In the genomic region with DNA sequence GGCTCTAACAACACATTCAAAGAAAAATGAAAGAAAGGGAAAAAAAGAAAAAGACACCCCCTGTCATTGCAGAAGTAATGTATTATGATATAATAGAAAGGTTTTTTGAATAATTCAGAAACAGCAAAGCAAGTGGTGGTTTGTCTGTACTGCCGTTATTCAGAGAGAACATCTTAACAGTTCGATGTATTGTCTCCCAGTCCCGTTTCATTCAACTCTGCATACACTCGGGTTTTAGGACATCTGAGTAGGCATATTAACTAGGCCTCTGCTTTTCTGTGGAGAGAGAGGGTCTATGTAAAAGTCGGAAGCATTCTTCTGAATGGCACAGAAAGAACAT, we compare ENCODE assay signal across 17 cellular contexts.
DNase-seq lines count a peak whose midpoint lies in the region; ATAC-seq and TF ChIP-seq lines count a peak whose summit lies in the region.
"Had no signal": no experiment of that assay in that cellular context is flagged by ENCODE, and none has a peak within 500 bp of the region (broad histone marks: within the 10 kb centered on the region; RNA-seq: fewer than 3 reads in every experiment).

No MANE protein-coding gene starts in this region.

- no peaks in the 10 kb centered on the region for H3K9me3 Mint-ChIP-seq in neural crest cell
- H3K9me3 Mint-ChIP-seq: activated CD4-positive, alpha-beta memory T cell treated with anti-CD3 and anti-CD28 coated beads, Interleukin-2, amount 10 ng/mL, durations not matched to agents 7 days and 5 days; stimulated activated effector memory CD8-positive, alpha-beta T cell treated with anti-CD3 and anti-CD28 coated beads, Interleukin-12 subunit alpha, Interleukin-12 subunit beta, amount 100 ng/mL, for 72 hours had no signal

- ATAC-seq in upper lobe of right lung, result no peak
- ATAC-seq: stimulated activated effector memory CD8-positive, alpha-beta T cell treated with anti-CD3 and anti-CD28 coated beads, Interleukin-12 subunit alpha, Interleukin-12 subunit beta, amount 100 ng/mL, for 72 hours had no signal

- peaks cover 61% of the 10 kb centered on the region for H3K4me1 Mint-ChIP-seq in neural crest cell
- H3K4me1 Mint-ChIP-seq: activated CD4-positive, alpha-beta memory T cell treated with anti-CD3 and anti-CD28 coated beads, Interleukin-2, amount 10 ng/mL, durations not matched to agents 7 days and 5 days; CD4-positive, CD25-positive, alpha-beta regulatory T cell; stimulated activated effector memory CD8-positive, alpha-beta T cell treated with anti-CD3 and anti-CD28 coated beads, Interleukin-12 subunit alpha, Interleukin-12 subunit beta, amount 100 ng/mL, for 72 hours had no signal

- no peaks in the 10 kb centered on the region for H3K9me3 ChIP-seq in SJCRH30 (replicated peaks)
- no peaks in the 10 kb centered on the region for H3K9me3 ChIP-seq in esophagus muscularis mucosa
- no peaks in the 10 kb centered on the region for H3K9me3 ChIP-seq in upper lobe of right lung

- H3K4me3 Mint-ChIP-seq in neural crest cell, result no peak overlapping the region
- H3K4me3 Mint-ChIP-seq: activated CD4-positive, alpha-beta memory T cell treated with anti-CD3 and anti-CD28 coated beads, Interleukin-2, amount 10 ng/mL, durations not matched to agents 7 days and 5 days; CD4-positive, CD25-positive, alpha-beta regulatory T cell; memory B cell; stimulated activated effector memory CD8-positive, alpha-beta T cell treated with anti-CD3 and anti-CD28 coated beads, Interleukin-12 subunit alpha, Interleukin-12 subunit beta, amount 100 ng/mL, for 72 hours had no signal

- WGBS in esophagus muscularis mucosa, result 47% methylated on average over 5 of the region's 5 CpGs

- H3K4me1 ChIP-seq in SJCRH30 (peaks cover 15% of the 10 kb centered on the region), esophagus muscularis mucosa (peaks cover 32 to 63% (median 56%) of the 10 kb centered on the region in 4 donors), upper lobe of right lung (peaks cover 25% of the 10 kb centered on the region)

- H3K27ac ChIP-seq in SJCRH30 (peak overlapping the region; percentile 33; the same call in 1 of the 2 replicates), esophagus muscularis mucosa (replicated peaks in 1 of 4) (peak overlapping the region; percentile 70 to 81 (median 76)), upper lobe of right lung (peak overlapping the region; percentile 60)
- H3K27ac ChIP-seq: cardiac muscle cell had no signal

- TF ChIP-seq CTCF in esophagus muscularis mucosa (IDR thresholded peaks at IDR 0.05), result peak in 1 of 3 experiments; percentile 34
- no peak for TF ChIP-seq CTCF in neural crest cell (conservative IDR thresholded peaks at IDR 0.05)
- no peak for TF ChIP-seq CTCF in upper lobe of right lung (IDR thresholded peaks at IDR 0.05)

- H3K27me3 ChIP-seq in SJCRH30 (no peaks in the 10 kb centered on the region), esophagus muscularis mucosa (no peaks in the 10 kb centered on the region), upper lobe of right lung (no peaks in the 10 kb centered on the region)
- H3K27me3 ChIP-seq: cardiac muscle cell had no signal

- H3K36me3 Mint-ChIP-seq in neural crest cell (ENCODE audit: low read depth), result peaks cover 7% of the 10 kb centered on the region
- H3K36me3 Mint-ChIP-seq: CD4-positive, CD25-positive, alpha-beta regulatory T cell; stimulated activated effector memory CD8-positive, alpha-beta T cell treated with anti-CD3 and anti-CD28 coated beads, Interleukin-12 subunit alpha, Interleukin-12 subunit beta, amount 100 ng/mL, for 72 hours had no signal

- H3K4me3 ChIP-seq in SJCRH30 (no peak overlapping the region), esophagus muscularis mucosa (no peak overlapping the region), upper lobe of right lung (no peak overlapping the region)
- H3K4me3 ChIP-seq: cardiac muscle cell had no signal

- H3K27me3 Mint-ChIP-seq in neural crest cell (ENCODE audit: low read depth), result no peaks in the 10 kb centered on the region
- H3K27me3 Mint-ChIP-seq: memory B cell had no signal

- no peak for TF ChIP-seq POLR2A in esophagus muscularis mucosa (IDR thresholded peaks at IDR 0.05; ENCODE audit: low read depth)

- no peak for TF ChIP-seq EP300 in esophagus muscularis mucosa (IDR thresholded peaks at IDR 0.05)

- no peaks in the 10 kb centered on the region for H3K36me3 ChIP-seq in SJCRH30
- no peaks in the 10 kb centered on the region for H3K36me3 ChIP-seq in esophagus muscularis mucosa
- H3K36me3 ChIP-seq in upper lobe of right lung, result no peaks in the 10 kb centered on the region
- H3K36me3 ChIP-seq: cardiac muscle cell had no signal

- intact Hi-C loops in esophagus muscularis mucosa (cut with DNase I) (no loop called here), upper lobe of right lung (cut with DNase I) (no loop called here)

- H3K27ac Mint-ChIP-seq in neural crest cell (ENCODE audit: unreplicated experiment), result peak overlapping the region; percentile 21
- H3K27ac Mint-ChIP-seq: activated CD4-positive, alpha-beta memory T cell treated with anti-CD3 and anti-CD28 coated beads, Interleukin-2, amount 10 ng/mL, durations not matched to agents 7 days and 5 days; CD4-positive, CD25-positive, alpha-beta regulatory T cell; memory B cell; stimulated activated effector memory CD8-positive, alpha-beta T cell treated with anti-CD3 and anti-CD28 coated beads, Interleukin-12 subunit alpha, Interleukin-12 subunit beta, amount 100 ng/mL, for 72 hours had no signal

- no peak for DNase-seq in SJCRH30
- DNase-seq in esophagus muscularis mucosa (ENCODE audit: extremely low spot score), result no peak
- DNase-seq in neural crest cell (ENCODE audit: low read depth, low spot score), result no peak
- DNase-seq in upper lobe of right lung, result no peak
- DNase-seq in OCI-M2 (lab: John Stamatoyannopoulos, UW; ENCODE audit: unreplicated experiment), result no peak
- DNase-seq in NCI-H526 (lab: John Stamatoyannopoulos, UW), result no peak
- no peak for DNase-seq in NCI-H187 (lab: John Stamatoyannopoulos, UW)
- DNase-seq: activated CD4-positive, alpha-beta memory T cell treated with anti-CD3 and anti-CD28 coated beads, Interleukin-2, amount 10 ng/mL, durations not matched to agents 7 days and 5 days; activated effector memory CD4-positive, alpha-beta T cell treated with anti-CD3 and anti-CD28 coated beads, Interleukin-2, amount 50 U/mL, for 16 hours; CD4-positive, CD25-positive, alpha-beta regulatory T cell; NCI-H2029 treated with DMSO at 0.1 percent for 48 hours; NCI-H748 treated with DMSO at 0.1 percent for 48 hours; SHP77; stimulated activated CD4-positive, alpha-beta T cell treated with anti-CD3 and anti-CD28 coated beads, Interleukin-4, amount 100 ng/mL, for 1 hour had no signal
